ENCODE assay signal across 29 cellular contexts in genomic region chr10:24841530-24841929, GRCh38.
"Had no signal": no experiment of that assay in that cellular context is flagged by ENCODE, and none has a peak within 500 bp of the region (broad histone marks: within the 10 kb centered on the region; RNA-seq: fewer than 3 reads in every experiment).

No MANE protein-coding gene starts in this region.

- H3K4me1 Mint-ChIP-seq: endodermal cell had no signal

- H3K4me3 Mint-ChIP-seq: dendritic cell treated with granulocyte-macrophage colony-stimulating factor and Interleukin-4, amounts not matched to agents 40 ng/mL and 50 ng/mL, for 4 days; effector memory CD8-positive, alpha-beta T cell; endodermal cell had no signal

- H3K27ac ChIP-seq: colonic mucosa, coronary artery, dorsolateral prefrontal cortex, epithelial cell of prostate, esophagus muscularis mucosa, esophagus squamous epithelium, foreskin keratinocyte, gastrocnemius medialis, gastroesophageal sphincter, heart left ventricle, heart right ventricle had no signal

- H3K9me3 Mint-ChIP-seq: dendritic cell treated with granulocyte-macrophage colony-stimulating factor and Interleukin-4, amounts not matched to agents 40 ng/mL and 50 ng/mL, for 4 days; endodermal cell had no signal

- H3K36me3 ChIP-seq: colonic mucosa, esophagus muscularis mucosa, esophagus squamous epithelium, gastrocnemius medialis, gastroesophageal sphincter, heart left ventricle, heart right ventricle had no signal

- ATAC-seq: effector memory CD8-positive, alpha-beta T cell; esophagus mucosa; foreskin keratinocyte; gastrocnemius medialis; gastroesophageal sphincter; heart left ventricle; heart right ventricle had no signal

- H3K27ac Mint-ChIP-seq: dendritic cell treated with granulocyte-macrophage colony-stimulating factor and Interleukin-4, amounts not matched to agents 40 ng/mL and 50 ng/mL, for 4 days; effector memory CD8-positive, alpha-beta T cell; endodermal cell had no signal

- DNase-seq: colonic mucosa; cortex of kidney; dermis blood vessel endothelial cell; dorsolateral prefrontal cortex; effector CD4-positive, alpha-beta T cell; effector CD8-positive, alpha-beta T cell; effector memory CD4-positive, alpha-beta T cell; effector memory CD8-positive, alpha-beta T cell; endodermal cell; erythroblast; esophagus squamous epithelium; foreskin fibroblast; foreskin keratinocyte; foreskin melanocyte; gastrocnemius medialis; glutamatergic neuron; head of caudate nucleus; heart left ventricle; heart right ventricle had no signal

- H3K4me1 ChIP-seq: colonic mucosa, esophagus muscularis mucosa, esophagus squamous epithelium, foreskin keratinocyte, gastrocnemius medialis, gastroesophageal sphincter, heart left ventricle, heart right ventricle had no signal

- H3K27me3 ChIP-seq: colonic mucosa, dorsolateral prefrontal cortex, esophagus muscularis mucosa, esophagus squamous epithelium, foreskin keratinocyte, gastrocnemius medialis, gastroesophageal sphincter, heart left ventricle, heart right ventricle had no signal

- H3K9me3 ChIP-seq: colonic mucosa, esophagus squamous epithelium, gastrocnemius medialis had no signal

- FAIRE-seq: colon, endometrium, endothelial cell of umbilical vein, frontal cortex had no signal

- H3K4me3 ChIP-seq: colonic mucosa, coronary artery, dorsolateral prefrontal cortex, esophagus muscularis mucosa, esophagus squamous epithelium, gastrocnemius medialis, gastroesophageal sphincter, heart left ventricle, heart right ventricle had no signal
